In genomic region chr19:18294467-18294864, GRCh38 we compare ENCODE assay signal across 8 cellular contexts. TPM values are rescaled to one million over a fixed set of nuclear protein-coding genes. Genes with fewer than 3 reads are reported as not detected.
A peak's percentile ranks its signal among the peaks of the same experiment; 100 is the strongest.
DNase-seq lines count a peak whose midpoint lies in the region; ATAC-seq and TF ChIP-seq lines count a peak whose summit lies in the region.

No MANE protein-coding gene starts in this region.

- 92% methylated on average over 4 of the region's 9 CpGs; no CpG with 5 or more reads in 1 of the 2 experiments for WGBS in IMR-90 (ENCODE audit: extremely low coverage in 2 of 2, insufficient read length in 1 of 2), 2 experiments

- TF ChIP-seq CTCF in IMR-90 (conservative IDR thresholded peaks at IDR 0.05; ENCODE audit: low read depth, low read length), result no peak

- DNase-seq in IMR-90 (no peak), ureter (ENCODE audit: low spot score) (peak; percentile 78), NCI-H82 (lab: John Stamatoyannopoulos, UW) (no peak), NCI-H526 treated with DMSO at 0.1 percent for 48 hours (lab: John Stamatoyannopoulos, UW) (no peak)
- DNase-seq in activated CD4-positive, alpha-beta T cell treated with anti-CD3 and anti-CD28 coated beads for 48 hours, result peak; percentile 95

- peaks cover 9% of the 10 kb centered on the region for H3K9me3 Mint-ChIP-seq in dendritic cell treated with granulocyte-macrophage colony-stimulating factor and Interleukin-4, amounts not matched to agents 40 ng/mL and 50 ng/mL, for 4 days

- intact Hi-C loops in IMR-90 (cut with micrococcal nuclease), result no loop called here
- intact Hi-C loops in dendritic cell treated with granulocyte-macrophage colony-stimulating factor and Interleukin-4, amounts not matched to agents 40 ng/mL and 50 ng/mL, for 4 days (cut with micrococcal nuclease), result no loop called here

- peak overlapping the region; percentile 84 for H2AK9ac ChIP-seq in IMR-90 (replicated peaks; ENCODE audit: low read depth, low read length, poor library complexity)

- dilution Hi-C loops in IMR-90 (cut with HindIII; ENCODE audit: low sequenced_read_pairs, unreplicated experiment), result no loop called here

- H2BK5ac ChIP-seq in IMR-90 (ENCODE audit: low read depth, low read length, poor library complexity, severe bottlenecking), result no peak overlapping the region

- H2AK5ac ChIP-seq in IMR-90 (ENCODE audit: low read depth, low read length), result peak overlapping the region; percentile 70; the same call in 1 of the 2 replicates

- no peak overlapping the region for H3K56ac ChIP-seq in IMR-90 (ENCODE audit: extremely low read depth, insufficient read depth, low read length)

- H3K36me3 Mint-ChIP-seq in dendritic cell treated with granulocyte-macrophage colony-stimulating factor and Interleukin-4, amounts not matched to agents 40 ng/mL and 50 ng/mL, for 4 days (ENCODE audit: low read depth), result peaks cover 18% of the 10 kb centered on the region

- no peak overlapping the region for H4K8ac ChIP-seq in IMR-90 (ENCODE audit: low read depth in 2 of 2, low read length in 2 of 2)

- TF ChIP-seq RAD21 in IMR-90 (IDR thresholded peaks at IDR 0.05; ENCODE audit: low read length), result no peak

- no peak overlapping the region for H3K4me3 ChIP-seq in IMR-90 (ENCODE audit: insufficient read depth, low read depth, low read length)
- no peak overlapping the region for H3K4me3 ChIP-seq in rectal smooth muscle tissue (ENCODE audit: low read length)

- no peak overlapping the region for H2BK20ac ChIP-seq in IMR-90 (ENCODE audit: low read depth, low read length)

- no peak overlapping the region for H3K27ac ChIP-seq in IMR-90 (ENCODE audit: insufficient read depth, low read length)
- peak overlapping the region; percentile 97 for H3K27ac ChIP-seq in rectal smooth muscle tissue (ENCODE audit: low read depth, low read length)

- no peak for ATAC-seq in IMR-90 (ENCODE audit: low read depth)
- ATAC-seq in GM18505 (IDR thresholded peaks at IDR 0.05; ENCODE audit: unreplicated experiment), result no peak

- H4K91ac ChIP-seq in IMR-90 (ENCODE audit: insufficient read depth, low read depth, low read length), result no peak overlapping the region

- no peak overlapping the region for H3K9ac ChIP-seq in IMR-90 (ENCODE audit: low read depth, low read length)
- no peak overlapping the region for H3K9ac ChIP-seq in rectal smooth muscle tissue (ENCODE audit: low read length)

- H3K27me3 ChIP-seq in IMR-90 (ENCODE audit: control insufficient read depth, insufficient read depth, low read length), result no peaks in the 10 kb centered on the region
- no peaks in the 10 kb centered on the region for H3K27me3 ChIP-seq in rectal smooth muscle tissue (ENCODE audit: control insufficient read depth, insufficient read depth, low read length)

- TF ChIP-seq POLR2A in IMR-90 (IDR thresholded peaks at IDR 0.05; ENCODE audit: low read depth, low read length) (no peak), GM18505 (IDR thresholded peaks at IDR 0.05; ENCODE audit: borderline replicate concordance, extremely low read depth, insufficient read depth, insufficient read length) (no peak)

- no peaks in the 10 kb centered on the region for H3K27me3 Mint-ChIP-seq in dendritic cell treated with granulocyte-macrophage colony-stimulating factor and Interleukin-4, amounts not matched to agents 40 ng/mL and 50 ng/mL, for 4 days

- peaks cover 0 to 4% of the 10 kb centered on the region in 2 experiments; a peak in 1 of 4 replicates for H3K79me1 ChIP-seq in IMR-90 (ENCODE audit: low read depth in 1 of 2, low read length in 2 of 2)

- H3K4me2 ChIP-seq in IMR-90 (ENCODE audit: low read depth, low read length), result no peak overlapping the region

- H3K4ac ChIP-seq in IMR-90 (ENCODE audit: low read depth, low read length), result peak overlapping the region; percentile 35

- in situ Hi-C loops in IMR-90 (cut with MboI; ENCODE audit: low sequenced_read_pairs), result no loop called here

- no peak overlapping the region; the same call in 2 of the 3 replicates for H2BK15ac ChIP-seq in IMR-90 (ENCODE audit: low read depth, low read length)

- H3K23ac ChIP-seq in IMR-90 (ENCODE audit: low read depth, low read length), result no peak overlapping the region

- H3K18ac ChIP-seq in IMR-90 (ENCODE audit: low read depth, low read length), result no peak overlapping the region

- H3K4me1 ChIP-seq in IMR-90 (ENCODE audit: control insufficient read depth, insufficient read depth, low read length) (peaks cover 28% of the 10 kb centered on the region), rectal smooth muscle tissue (ENCODE audit: control insufficient read depth, insufficient read depth, low read length) (peaks cover 8% of the 10 kb centered on the region)

- BruUV-seq in IMR-90 (replicated peaks; lab: Mats Ljungman, UMichigan), result no TSS peak

- CTCF ChIA-PET in IMR-90 (lab: Yijun Ruan, JAX), result interaction anchor here (3.0 kb wide), 1 partner anchor 15 kb away, joined by 23 read pairs; no protein-coding TSS in a partner anchor

- no peak overlapping the region for H3K14ac ChIP-seq in IMR-90 (replicated peaks; ENCODE audit: low read depth, low read length)

- H3K36me3 ChIP-seq in IMR-90 (ENCODE audit: control insufficient read depth, insufficient read depth, low read length) (no peaks in the 10 kb centered on the region), rectal smooth muscle tissue (ENCODE audit: control insufficient read depth, insufficient read depth, low read length) (no peaks in the 10 kb centered on the region)

- H3K4me1 Mint-ChIP-seq in dendritic cell treated with granulocyte-macrophage colony-stimulating factor and Interleukin-4, amounts not matched to agents 40 ng/mL and 50 ng/mL, for 4 days (ENCODE audit: low read depth), result peaks cover 62% of the 10 kb centered on the region

- H3K4me3 Mint-ChIP-seq in dendritic cell treated with granulocyte-macrophage colony-stimulating factor and Interleukin-4, amounts not matched to agents 40 ng/mL and 50 ng/mL, for 4 days, result no peak overlapping the region

- H4K5ac ChIP-seq in IMR-90 (ENCODE audit: low read depth, low read length), result no peak overlapping the region

- no peaks in the 10 kb centered on the region for H3K9me3 ChIP-seq in IMR-90 (ENCODE audit: control insufficient read depth, insufficient read depth, low read length)

- no peak overlapping the region for H2AFZ ChIP-seq in IMR-90 (replicated peaks; ENCODE audit: low read length, poor library complexity)

- H2BK120ac ChIP-seq in IMR-90 (ENCODE audit: low read depth, low read length), result no peak overlapping the region

- POLR2A ChIA-PET in IMR-90 (lab: Charles Lee; ENCODE audit: unreplicated experiment), result no interaction called here

- H3K9me1 ChIP-seq in IMR-90 (ENCODE audit: insufficient read depth, low read length), result 0 out of 2 replicates have a peak, but pooled peaks cover 9% of the 10 kb centered on the region

- no peaks in the 10 kb centered on the region for H4K20me1 ChIP-seq in IMR-90 (ENCODE audit: insufficient read depth, low read length)

- H3K27ac Mint-ChIP-seq in dendritic cell treated with granulocyte-macrophage colony-stimulating factor and Interleukin-4, amounts not matched to agents 40 ng/mL and 50 ng/mL, for 4 days, result peak overlapping the region; percentile 97

TF ChIP-seq in IMR-90, 13 proteins besides CTCF, POLR2A, EP300 and RAD21:
- TF ChIP-seq CHD1 (IDR thresholded peaks at IDR 0.05; ENCODE audit: low read depth, low read length), result no peak
- 0 out of 2 replicates have a peak, but pooled peaks have one; percentile 42 for TF ChIP-seq MAFK (IDR thresholded peaks at IDR 0.05; ENCODE audit: low read depth, low read length)
- TF ChIP-seq USF2 (IDR thresholded peaks at IDR 0.05; ENCODE audit: low read depth, low read length), result no peak
- no peak for TF ChIP-seq MXI1 (IDR thresholded peaks at IDR 0.05; ENCODE audit: borderline replicate concordance, low read depth, low read length)

RNA-seq across cellular contexts. Expression of gene JUND, which starts 13.0 kb away (rescaled TPM):
- total RNA-seq in IMR-90 (2012; rRNA removed) (14.2 and 22.8 TPM in 2 replicates), ureter (94.9 TPM)
- 77.2 and 101 TPM in 2 replicates for polyA plus RNA-seq in IMR-90 (2012; rRNA removed)
- 57.0 and 329 TPM in 2 replicates for polyA plus RNA-seq in IMR-90 (2012; cell fraction: cytosol; rRNA removed)
- polyA plus RNA-seq in IMR-90 (2012; cell fraction: nucleus; rRNA removed; ENCODE audit: low replicate concordance), result 200 and 259 TPM in 2 replicates

RNA-seq across cellular contexts. Expression of gene IQCN, which starts 20.2 kb away (rescaled TPM):
- 0.18 and 0.28 TPM in 2 replicates for total RNA-seq in IMR-90 (2012; rRNA removed)
- 0.60 and 0.67 TPM in 2 replicates for polyA plus RNA-seq in IMR-90 (2012; rRNA removed)
- polyA plus RNA-seq in IMR-90 (2012; cell fraction: cytosol; rRNA removed), result 0.24 and 0.29 TPM in 2 replicates
- 6.1 and 10.8 TPM in 2 replicates for polyA plus RNA-seq in IMR-90 (2012; cell fraction: nucleus; rRNA removed; ENCODE audit: low replicate concordance)
- total RNA-seq in ureter, result 5.9 TPM

RNA-seq across cellular contexts. Expression of gene LSM4, which starts 28.4 kb away (rescaled TPM):
- 44.8 and 88.0 TPM in 2 replicates for total RNA-seq in IMR-90 (2012; rRNA removed)
- polyA plus RNA-seq in IMR-90 (2012; rRNA removed), result 118 and 157 TPM in 2 replicates
- polyA plus RNA-seq in IMR-90 (2012; cell fraction: cytosol; rRNA removed), result 210 and 274 TPM in 2 replicates
- 65.4 and 112 TPM in 2 replicates for polyA plus RNA-seq in IMR-90 (2012; cell fraction: nucleus; rRNA removed; ENCODE audit: low replicate concordance)
- total RNA-seq in ureter, result 99.8 TPM

RNA-seq across cellular contexts. Expression of gene PGPEP1, which starts 45.9 kb away (rescaled TPM):
- 11.1 and 14.3 TPM in 2 replicates for total RNA-seq in IMR-90 (2012; rRNA removed)
- 11.8 and 13.3 TPM in 2 replicates for polyA plus RNA-seq in IMR-90 (2012; rRNA removed)
- 3.8 and 13.8 TPM in 2 replicates for polyA plus RNA-seq in IMR-90 (2012; cell fraction: cytosol; rRNA removed)
- polyA plus RNA-seq in IMR-90 (2012; cell fraction: nucleus; rRNA removed; ENCODE audit: low replicate concordance), result 32.7 and 36.9 TPM in 2 replicates
- total RNA-seq in ureter, result 48.5 TPM

Comparison
In these comparisons a context has a peak if more than half of its experiments do, and no peak if none do; other contexts are left out.
1. DNase-seq: peak in activated CD4-positive, alpha-beta T cell treated with anti-CD3 and anti-CD28 coated beads for 48 hours (single experiment) and ureter (single experiment); none in IMR-90 (single experiment), NCI-H82 (single experiment) and NCI-H526 treated with DMSO at 0.1 percent for 48 hours (single experiment).